15 cellular contexts compared by ENCODE assay signal in genomic region chr10:130711072-130711471, GRCh38.
DNase-seq lines count a peak whose midpoint lies in the region; ATAC-seq and TF ChIP-seq lines count a peak whose summit lies in the region.
"Had no signal": no experiment of that assay in that cellular context is flagged by ENCODE, and none has a peak within 500 bp of the region (broad histone marks: within the 10 kb centered on the region; RNA-seq: fewer than 3 reads in every experiment).

No MANE protein-coding gene starts in this region.

- H3K27ac Mint-ChIP-seq in H9, result no peak overlapping the region
- H3K27ac Mint-ChIP-seq: CD14-positive monocyte; CD8-positive, alpha-beta T cell; IgD-negative memory B cell had no signal

- H3K18ac ChIP-seq in H9 (ENCODE audit: insufficient read length, low read depth, low read length), result no peak overlapping the region

- H3K23ac ChIP-seq in H9 (ENCODE audit: insufficient read length, low read depth, low read length), result no peak overlapping the region

- H3K9me3 ChIP-seq in H9 (ENCODE audit: control insufficient read depth, low read depth, low read length) (no peaks in the 10 kb centered on the region), gastroesophageal sphincter (no peaks in the 10 kb centered on the region)

- H4K8ac ChIP-seq in H9 (replicated peaks; ENCODE audit: insufficient read length, low read depth, low read length), result no peak overlapping the region

- H2AFZ ChIP-seq in H9 (ENCODE audit: low read length), result no peak overlapping the region
- H2AFZ ChIP-seq: GM23248 had no signal

- no peaks in the 10 kb centered on the region for H3K79me2 ChIP-seq in H9 (ENCODE audit: insufficient read depth, low read length)

- H4K91ac ChIP-seq in H9 (ENCODE audit: insufficient read length, low read depth, low read length), result no peak overlapping the region

- H3K4me3 Mint-ChIP-seq in H9, result no peak overlapping the region
- H3K4me3 Mint-ChIP-seq: CD14-positive monocyte; CD8-positive, alpha-beta T cell; IgD-negative memory B cell had no signal

- no peak overlapping the region for H3K4ac ChIP-seq in H9 (ENCODE audit: low read depth, low read length)

- no peaks in the 10 kb centered on the region for H3K36me3 Mint-ChIP-seq in H9 (ENCODE audit: insufficient read depth in 1 of 3, low read depth in 3 of 3)
- H3K36me3 Mint-ChIP-seq: CD14-positive monocyte; CD8-positive, alpha-beta T cell; IgD-negative memory B cell had no signal

- peaks cover 3% of the 10 kb centered on the region; the same call in 1 of the 2 replicates for H3K27me3 Mint-ChIP-seq in H9 (ENCODE audit: low read depth)

- no peak overlapping the region for H2BK12ac ChIP-seq in H9 (ENCODE audit: insufficient read length, low read depth, low read length)

- no peak overlapping the region for H3K9ac ChIP-seq in H9 (ENCODE audit: extremely low read depth, insufficient read length, low read length)
- H3K9ac ChIP-seq: GM23248 had no signal

- H2AK5ac ChIP-seq in H9 (ENCODE audit: insufficient read length, low read length), result no peak overlapping the region

- no peak for ATAC-seq in gastroesophageal sphincter
- ATAC-seq: CD8-positive, alpha-beta T cell had no signal

- no peak overlapping the region for H3T11ph ChIP-seq in H9 (ENCODE audit: low read length)

- TF ChIP-seq POLR2A in gastroesophageal sphincter (IDR thresholded peaks at IDR 0.05), result no peak

- H3K36me3 ChIP-seq in gastroesophageal sphincter, result no peaks in the 10 kb centered on the region

- no CpG with 5 or more reads among the region's 14 CpGs for WGBS in H9 (ENCODE audit: extremely low coverage, insufficient read length, low lambda C conversion rate)
- 44% methylated on average over 6 of the region's 14 CpGs; no CpG with 5 or more reads in 1 of the 2 donors for WGBS in gastroesophageal sphincter (ENCODE audit: low coverage in 1 of 2), 2 donors

- TF ChIP-seq CTCF in H9 (conservative IDR thresholded peaks at IDR 0.05) (no peak), gastroesophageal sphincter (IDR thresholded peaks at IDR 0.05) (no peak)

- H3K27ac ChIP-seq in H9 (ENCODE audit: insufficient read length, low read depth, low read length), result no peak overlapping the region
- H3K27ac ChIP-seq in gastroesophageal sphincter, result no peak overlapping the region
- H3K27ac ChIP-seq: GM23248 had no signal

- H3K4me1 Mint-ChIP-seq in H9, result peaks cover 2 to 7% of the 10 kb centered on the region in 2 experiments; a peak in 1 of 4 replicates
- H3K4me1 Mint-ChIP-seq: IgD-negative memory B cell had no signal

- peak; percentile 48 for DNase-seq in ELF-1 (ENCODE audit: low read depth, low spot score)
- DNase-seq in H9, result peak; percentile 50
- peak; percentile 31 for DNase-seq in iPS-NIHi11 (ENCODE audit: low spot score)
- DNase-seq in posterior vena cava (ENCODE audit: low spot score), result peak; percentile 55
- no peak for DNase-seq in T-helper 9 cell
- no peak for DNase-seq in ureter (ENCODE audit: low spot score)
- DNase-seq: CD8-positive, alpha-beta T cell; COR-L47; DMS153; DMS79 treated with DMSO at 0.1 percent for 48 hours; GF-D8; GM23248 had no signal

- H3K4me3 ChIP-seq in gastroesophageal sphincter, result no peak overlapping the region
- H3K4me3 ChIP-seq: GM23248 had no signal

- no peaks in the 10 kb centered on the region for H4K20me1 ChIP-seq in H9 (ENCODE audit: control insufficient read depth, insufficient read depth, insufficient read length)

- no peaks in the 10 kb centered on the region for H3K9me3 Mint-ChIP-seq in H9
- H3K9me3 Mint-ChIP-seq: CD14-positive monocyte; CD8-positive, alpha-beta T cell; IgD-negative memory B cell had no signal

- H3K4me1 ChIP-seq in H9 (ENCODE audit: insufficient read depth, low read length) (no peaks in the 10 kb centered on the region), gastroesophageal sphincter (no peaks in the 10 kb centered on the region)

- intact Hi-C loops in posterior vena cava (cut with DNase I), result no loop called here

- no peak overlapping the region for H2BK120ac ChIP-seq in H9 (ENCODE audit: low read depth, low read length, poor library complexity, severe bottlenecking)

- H2BK15ac ChIP-seq in H9 (ENCODE audit: low read depth, low read length), result no peak overlapping the region

- H3K27me3 ChIP-seq in H9 (ENCODE audit: insufficient read depth, low read length) (no peaks in the 10 kb centered on the region), gastroesophageal sphincter (peaks cover 30% of the 10 kb centered on the region)

- H3K14ac ChIP-seq in H9 (ENCODE audit: insufficient read depth, low read length), result no peak overlapping the region

- H2BK20ac ChIP-seq in H9 (ENCODE audit: low read depth, low read length, poor library complexity, severe bottlenecking), result no peak overlapping the region

- no peak overlapping the region for H3K4me2 ChIP-seq in H9 (ENCODE audit: insufficient read depth, insufficient read length, low read length)

- H3K79me1 ChIP-seq in H9 (ENCODE audit: insufficient read depth, low read depth, low read length, poor library complexity, severe bottlenecking), result no peaks in the 10 kb centered on the region

- no peaks in the 10 kb centered on the region for H3K23me2 ChIP-seq in H9 (ENCODE audit: insufficient read length, low read depth, low read length, poor library complexity, severe bottlenecking)

- no peak overlapping the region for H2BK5ac ChIP-seq in H9 (ENCODE audit: insufficient read length, low read length)

- no peak for TF ChIP-seq EP300 in gastroesophageal sphincter (IDR thresholded peaks at IDR 0.05)

- no peak overlapping the region for H3K56ac ChIP-seq in H9 (ENCODE audit: insufficient read length, low read depth, low read length)

- no peak overlapping the region for H4K5ac ChIP-seq in H9 (ENCODE audit: insufficient read length, low read depth, low read length)

Comparison
In these comparisons a context has a peak if more than half of its experiments do, and no peak if none do; other contexts are left out.
1. DNase-seq: peak in ELF-1 (single experiment), H9 (single experiment), iPS-NIHi11 (single experiment) and posterior vena cava (single experiment); none in T-helper 9 cell (single experiment) and ureter (single experiment).